19 cellular contexts compared by ENCODE assay signal in the genomic region with DNA sequence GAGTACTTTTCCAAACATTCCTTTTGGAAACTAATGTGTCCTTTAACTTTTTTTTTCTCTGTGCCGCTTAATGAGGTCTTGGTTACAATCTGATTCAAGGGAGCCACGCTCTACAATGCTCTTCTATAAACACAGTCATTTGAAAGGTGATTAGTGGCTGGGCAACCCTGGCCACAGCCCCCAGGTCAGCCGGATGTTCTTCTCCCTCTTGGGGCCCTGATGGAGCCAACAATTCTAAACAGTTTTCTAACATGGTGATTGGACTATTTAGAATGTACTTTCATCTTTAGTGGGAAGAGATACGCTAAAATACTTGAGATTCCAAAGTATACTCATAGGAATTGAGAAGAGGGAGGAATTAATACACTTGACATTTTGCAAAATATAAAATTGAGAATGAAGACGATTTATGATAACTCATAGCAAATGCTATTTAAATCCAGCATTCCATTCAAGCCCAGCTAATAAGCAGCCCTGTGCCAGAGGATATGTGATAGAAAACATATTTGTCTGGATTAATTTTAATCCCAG.
A peak's percentile ranks its signal among the peaks of the same experiment; 100 is the strongest.
DNase-seq lines count a peak whose midpoint lies in the region; ATAC-seq and TF ChIP-seq lines count a peak whose summit lies in the region.
"Had no signal": no experiment of that assay in that cellular context is flagged by ENCODE, and none has a peak within 500 bp of the region (broad histone marks: within the 10 kb centered on the region; RNA-seq: fewer than 3 reads in every experiment).

No MANE protein-coding gene starts in this region.

- BruUV-seq in IMR-90 (replicated peaks; lab: Mats Ljungman, UMichigan) = no TSS peak

- H2BK120ac ChIP-seq in IMR-90 (ENCODE audit: low read depth, low read length) = peak overlapping the region; percentile 90

- H4K8ac ChIP-seq in IMR-90 (ENCODE audit: low read depth in 2 of 2, low read length in 2 of 2) = peak overlapping the region; percentile 36 to 85; a peak in 3 of 4 replicates

- H3K18ac ChIP-seq in IMR-90 (ENCODE audit: low read depth, low read length) = peak overlapping the region; percentile 63; the same call in 1 of the 2 replicates

- peak overlapping the region; percentile 85 for H3K4me2 ChIP-seq in IMR-90 (ENCODE audit: low read depth, low read length)

- TF ChIP-seq RAD21 in IMR-90 (IDR thresholded peaks at IDR 0.05; ENCODE audit: low read length) = no peak

- H3K4me3 ChIP-seq in AG10803 (ENCODE audit: low read length) (peak overlapping the region; percentile 7; the same call in 1 of the 2 replicates), IMR-90 (ENCODE audit: insufficient read depth, low read depth, low read length) (no peak overlapping the region), astrocyte of the spinal cord (ENCODE audit: low read depth, low read length) (no peak overlapping the region)
- H3K4me3 ChIP-seq: ascending aorta, esophagus squamous epithelium, Peyer's patch, stomach had no signal

- in situ Hi-C loops in IMR-90 (cut with MboI; ENCODE audit: low sequenced_read_pairs) = no loop called here
- in situ Hi-C loops in astrocyte of the spinal cord (cut with HindIII; ENCODE audit: low sequenced_read_pairs) = no loop called here

- H2BK20ac ChIP-seq in IMR-90 (ENCODE audit: low read depth, low read length) = peak overlapping the region; percentile 73

- H4K20me1 ChIP-seq in IMR-90 (ENCODE audit: insufficient read depth, low read length) = no peaks in the 10 kb centered on the region

- H3K14ac ChIP-seq in IMR-90 (replicated peaks; ENCODE audit: low read depth, low read length) = peak overlapping the region; percentile 45; the same call in 1 of the 2 replicates

- TF ChIP-seq CTCF in AG10803 (conservative IDR thresholded peaks at IDR 0.05; ENCODE audit: low read length) (no peak), IMR-90 (conservative IDR thresholded peaks at IDR 0.05; ENCODE audit: low read depth, low read length) (no peak), astrocyte of the spinal cord (IDR thresholded peaks at IDR 0.05; ENCODE audit: low read depth, low read length) (no peak), nephron progenitor cell (IDR thresholded peaks at IDR 0.05) (no peak)

- H3K36me3 ChIP-seq in IMR-90 (ENCODE audit: control insufficient read depth, insufficient read depth, low read length) = no peaks in the 10 kb centered on the region
- H3K36me3 ChIP-seq: ascending aorta, esophagus squamous epithelium, Peyer's patch, stomach had no signal

- peak overlapping the region; percentile 59; the same call in 1 of the 2 replicates for H3K56ac ChIP-seq in IMR-90 (ENCODE audit: extremely low read depth, insufficient read depth, low read length)

- dilution Hi-C loops in IMR-90 (cut with HindIII; ENCODE audit: low sequenced_read_pairs, unreplicated experiment) = no loop called here

- WGBS in IMR-90 (ENCODE audit: extremely low coverage in 2 of 2, insufficient read length in 1 of 2), 2 experiments = no CpG with 5 or more reads among the region's 5 CpGs

- peak overlapping the region; percentile 52; the same call in 1 of the 2 replicates for H3K9ac ChIP-seq in IMR-90 (ENCODE audit: low read depth, low read length)

- no peak overlapping the region for H2BK15ac ChIP-seq in IMR-90 (ENCODE audit: low read depth, low read length)

- POLR2A ChIA-PET in IMR-90 (lab: Charles Lee; ENCODE audit: unreplicated experiment) = no interaction called here

- intact Hi-C loops in IMR-90 (cut with micrococcal nuclease) = no loop called here

- H2AK5ac ChIP-seq in IMR-90 (ENCODE audit: low read depth, low read length) = no peak overlapping the region

- H3K4me1 ChIP-seq in IMR-90 (ENCODE audit: control insufficient read depth, insufficient read depth, low read length) = peaks cover 9% of the 10 kb centered on the region
- H3K4me1 ChIP-seq: ascending aorta, Peyer's patch had no signal

- ATAC-seq in IMR-90 (ENCODE audit: low read depth) (peak; percentile 75), GM19324 (IDR thresholded peaks at IDR 0.05; ENCODE audit: low FRiP score, unreplicated experiment) (no peak)
- ATAC-seq: activated CD4-positive, CD25-positive, alpha-beta regulatory T cell treated with anti-CD3 and anti-CD28 coated beads, Interleukin-2, amount 50 U/mL, for 24 hours; left colon had no signal

- H3K27ac ChIP-seq in IMR-90 (ENCODE audit: insufficient read depth, low read length) = peak overlapping the region; percentile 55
- H3K27ac ChIP-seq: ascending aorta, Peyer's patch, stomach had no signal

- CTCF ChIA-PET in IMR-90 (lab: Yijun Ruan, JAX) = interaction anchor here (0.6 kb wide), 1 partner anchor 18 kb away, joined by 5 read pairs; no protein-coding TSS in a partner anchor

- H3K4ac ChIP-seq in IMR-90 (ENCODE audit: low read depth, low read length) = peak overlapping the region; percentile 85; the same call in 1 of the 2 replicates

- H4K5ac ChIP-seq in IMR-90 (ENCODE audit: low read depth, low read length) = peak overlapping the region; percentile 59; the same call in 1 of the 2 replicates

- no peaks in the 10 kb centered on the region for H3K27me3 ChIP-seq in IMR-90 (ENCODE audit: control insufficient read depth, insufficient read depth, low read length)
- H3K27me3 ChIP-seq: ascending aorta, esophagus squamous epithelium, Peyer's patch, stomach had no signal

- H4K91ac ChIP-seq in IMR-90 (ENCODE audit: insufficient read depth, low read depth, low read length) = peak overlapping the region; percentile 58

- H2AK9ac ChIP-seq in IMR-90 (replicated peaks; ENCODE audit: low read depth, low read length, poor library complexity) = no peak overlapping the region

- no peaks in the 10 kb centered on the region for H3K9me3 ChIP-seq in IMR-90 (ENCODE audit: control insufficient read depth, insufficient read depth, low read length)
- H3K9me3 ChIP-seq: ascending aorta, esophagus squamous epithelium, Peyer's patch, stomach had no signal

- H3K23ac ChIP-seq in IMR-90 (ENCODE audit: low read depth, low read length) = peak overlapping the region; percentile 47; the same call in 1 of the 2 replicates

- DNase-seq in AG10803 (ENCODE audit: low read depth) (peak; percentile 60), IMR-90 (peak; percentile 36), astrocyte of the spinal cord (ENCODE audit: low read depth, low spot score) (peak; percentile 27), nephron progenitor cell (no peak), NOMO-1 treated with DMSO at 0.1 percent for 48 hours (lab: John Stamatoyannopoulos, UW; ENCODE audit: unreplicated experiment) (no peak), DMS53 treated with DMSO at 0.1 percent for 48 hours (lab: John Stamatoyannopoulos, UW; ENCODE audit: unreplicated experiment) (no peak)
- no peak for DNase-seq in effector CD8-positive, alpha-beta T cell (lab: John Stamatoyannopoulos, UW)
- DNase-seq: activated gamma-delta T cell; esophagus squamous epithelium; hippocampal formation; left colon; NCI-H748 treated with DMSO at 0.1 percent for 48 hours; Peyer's patch; stimulated activated CD4-positive, alpha-beta T cell treated with anti-CD3 and anti-CD28 coated beads, Interleukin-15, amount 100 ng/mL, for 24 hours; stomach; T-helper 1 cell had no signal

- H3K9me1 ChIP-seq in IMR-90 (ENCODE audit: insufficient read depth, low read length) = peaks cover 5% of the 10 kb centered on the region; the same call in 1 of the 2 replicates

- H3K4me3 Mint-ChIP-seq in nephron progenitor cell = no peak overlapping the region

- peaks cover 4% of the 10 kb centered on the region for H3K27me3 Mint-ChIP-seq in nephron progenitor cell (ENCODE audit: low read depth, poor library complexity)

- H3K4me1 Mint-ChIP-seq in nephron progenitor cell = peaks cover 28% of the 10 kb centered on the region

- peak overlapping the region; percentile 88 for H2BK5ac ChIP-seq in IMR-90 (ENCODE audit: low read depth, low read length, poor library complexity, severe bottlenecking)

- peaks cover 9% of the 10 kb centered on the region for H3K9me3 Mint-ChIP-seq in nephron progenitor cell

- peak overlapping the region; percentile 68 for H2AFZ ChIP-seq in IMR-90 (replicated peaks; ENCODE audit: low read length, poor library complexity)

- TF ChIP-seq POLR2A in IMR-90 (IDR thresholded peaks at IDR 0.05; ENCODE audit: low read depth, low read length) = no peak

- H3K36me3 Mint-ChIP-seq in nephron progenitor cell (ENCODE audit: low read depth) = peaks cover 3% of the 10 kb centered on the region

- peak overlapping the region; percentile 8 for H3K27ac Mint-ChIP-seq in nephron progenitor cell

- H3K79me1 ChIP-seq in IMR-90 (ENCODE audit: low read depth in 1 of 2, low read length in 2 of 2) = no peaks in the 10 kb centered on the region

TF ChIP-seq in IMR-90, 13 proteins besides CTCF, POLR2A, EP300 and RAD21:
- no peak for TF ChIP-seq USF2 (IDR thresholded peaks at IDR 0.05; ENCODE audit: low read depth, low read length)
- no peak for TF ChIP-seq MAZ (IDR thresholded peaks at IDR 0.05; ENCODE audit: borderline replicate concordance, low read depth, low read length)
- TF ChIP-seq NFE2L2 (IDR thresholded peaks at IDR 0.05; ENCODE audit: low read depth, low read length) = no peak
- no peak for TF ChIP-seq MAFK (IDR thresholded peaks at IDR 0.05; ENCODE audit: low read depth, low read length)
- TF ChIP-seq BHLHE40 (IDR thresholded peaks at IDR 0.05; ENCODE audit: low read depth, low read length) = no peak
- TF ChIP-seq RCOR1 (IDR thresholded peaks at IDR 0.05; ENCODE audit: insufficient replicate concordance, low read length) = no peak

Comparison
In these comparisons a context has a peak if more than half of its experiments do, and no peak if none do; other contexts are left out.
1. DNase-seq: peak in AG10803 (single experiment), IMR-90 (single experiment) and astrocyte of the spinal cord (single experiment); none in nephron progenitor cell (single experiment), NOMO-1 treated with DMSO at 0.1 percent for 48 hours (single experiment), DMS53 treated with DMSO at 0.1 percent for 48 hours (single experiment) and effector CD8-positive, alpha-beta T cell (single experiment).